26 cellular contexts compared by ENCODE assay signal in genomic region chr3:145522179-145522578, GRCh38.
"Had no signal": no experiment of that assay in that cellular context is flagged by ENCODE, and none has a peak within 500 bp of the region (broad histone marks: within the 10 kb centered on the region; RNA-seq: fewer than 3 reads in every experiment).

No MANE protein-coding gene starts in this region.

- ATAC-seq: mucosa of descending colon; naive thymus-derived CD4-positive, alpha-beta T cell; pancreas; right cardiac atrium had no signal

- FAIRE-seq: pancreas, urothelium cell line had no signal

- H3K27ac ChIP-seq: heart right ventricle, hepatocyte, left ventricle myocardium inferior, pancreas, prostate gland, stomach, testis, thyroid gland, transverse colon, upper lobe of left lung had no signal

- H3K9me3 ChIP-seq: heart right ventricle, left ventricle myocardium inferior, mucosa of descending colon, pancreas, prostate gland, stomach, testis, thyroid gland, transverse colon, upper lobe of left lung had no signal

- H3K36me3 ChIP-seq: heart right ventricle, left ventricle myocardium inferior, pancreas, prostate gland, stomach, thyroid gland, transverse colon, upper lobe of left lung had no signal

- H2AFZ ChIP-seq: hepatocyte had no signal

- H3K27me3 Mint-ChIP-seq: naive thymus-derived CD4-positive, alpha-beta T cell; natural killer cell treated with Interleukin-12 subunit alpha and Interleukin-12 subunit beta and Interleukin-15 and Interleukin-18, amount 100 ng/mL, for 72 hours had no signal

- H3K79me2 ChIP-seq: hepatocyte had no signal

- H3K4me2 ChIP-seq: hepatocyte, smooth muscle cell had no signal

- H3K4me1 Mint-ChIP-seq: naive thymus-derived CD4-positive, alpha-beta T cell had no signal

- H3K27ac Mint-ChIP-seq: naive thymus-derived CD4-positive, alpha-beta T cell; natural killer cell treated with Interleukin-12 subunit alpha and Interleukin-12 subunit beta and Interleukin-15 and Interleukin-18, amount 100 ng/mL, for 72 hours had no signal

- DNase-seq: heart right ventricle; islet precursor cell; left ventricle myocardium inferior; midbrain; mucosa of descending colon; naive thymus-derived CD4-positive, alpha-beta T cell; nucleus accumbens; retina; stimulated activated CD4-positive, alpha-beta T cell treated with anti-CD3 and anti-CD28 coated beads, Interleukin-1b, Interleukin-23, amount 100 ng/mL, for 48 hours; stimulated activated CD4-positive, alpha-beta T cell treated with anti-CD3 and anti-CD28 coated beads, Interleukin-2, amount 100 ng/mL, for 48 hours; stimulated activated CD4-positive, alpha-beta T cell treated with anti-CD3 and anti-CD28 coated beads, Interleukin-4, amount 100 ng/mL, for 4 hours; stimulated activated CD8-positive, alpha-beta memory T cell treated with anti-CD3 and anti-CD28 coated beads, Interleukin-4, amount 100 ng/mL, for 48 hours; stimulated activated naive CD4-positive, alpha-beta T cell; stomach; testis; thyroid gland; transverse colon had no signal

- H3K4me3 ChIP-seq: heart right ventricle, hepatocyte, left ventricle myocardium inferior, lung, mucosa of descending colon, pancreas, prostate gland, smooth muscle cell, stomach, testis, thyroid gland, transverse colon, upper lobe of left lung had no signal

- H3K27me3 ChIP-seq: heart right ventricle, hepatocyte, pancreas, stomach, testis, thyroid gland, transverse colon, upper lobe of left lung had no signal

- H3K4me1 ChIP-seq: heart right ventricle, left ventricle myocardium inferior, prostate gland, stomach, testis, thyroid gland, transverse colon, upper lobe of left lung had no signal

- H3K4me3 Mint-ChIP-seq: naive thymus-derived CD4-positive, alpha-beta T cell; natural killer cell treated with Interleukin-12 subunit alpha and Interleukin-12 subunit beta and Interleukin-15 and Interleukin-18, amount 100 ng/mL, for 72 hours had no signal
